In genomic region chr1:41362357-41362721, GRCh38 we compare ENCODE assay signal across 10 cellular contexts. TPM values are rescaled to one million over a fixed set of nuclear protein-coding genes. Genes with fewer than 3 reads are reported as not detected.
DNase-seq lines count a peak whose midpoint lies in the region; ATAC-seq, FAIRE-seq and TF ChIP-seq lines count a peak whose summit lies in the region.
"Had no signal": no experiment of that assay in that cellular context is flagged by ENCODE, and none has a peak within 500 bp of the region (broad histone marks: within the 10 kb centered on the region; RNA-seq: fewer than 3 reads in every experiment).

No MANE protein-coding gene starts in this region.

- DNase-seq in CD1c-positive myeloid dendritic cell (ENCODE audit: extremely low spot score) (peak; percentile 15), pancreas (peak in 2 of 6 donors; percentile 56 to 62), SKM-1 treated with dmso at 0.1 percent for 144 hours (lab: John Stamatoyannopoulos, UW; ENCODE audit: unreplicated experiment) (no peak)
- DNase-seq: NCI-H226 had no signal

- H3K36me3 ChIP-seq in HUES6 (ENCODE audit: control insufficient read depth, insufficient read depth, low read length): no peaks in the 10 kb centered on the region
- no peaks in the 10 kb centered on the region for H3K36me3 ChIP-seq in endocrine pancreas (ENCODE audit: control insufficient read depth, insufficient read depth, low read length)
- no peaks in the 10 kb centered on the region for H3K36me3 ChIP-seq in pancreas

- H3K9ac ChIP-seq in HUES6 (ENCODE audit: low read length) (no peak overlapping the region), endocrine pancreas (ENCODE audit: control insufficient read depth, insufficient read depth, low read length) (peak overlapping the region; percentile 30)

- FAIRE-seq in pancreas (lab: Jason Lieb, UNC): no peak
- FAIRE-seq: GM12891 had no signal

- peak overlapping the region; percentile 54 for H3K4me3 ChIP-seq in HUES6 (ENCODE audit: low read depth, low read length)
- no peak overlapping the region for H3K4me3 ChIP-seq in endocrine pancreas (ENCODE audit: control insufficient read depth, insufficient read depth, low read length)
- peak overlapping the region in 3 of 4 donors; percentile 59 to 71 (median 59) for H3K4me3 ChIP-seq in pancreas

- H3K4me1 ChIP-seq in HUES6 (ENCODE audit: control insufficient read depth, insufficient read depth, low read length) (peaks cover 59% of the 10 kb centered on the region), endocrine pancreas (ENCODE audit: control insufficient read depth, insufficient read depth, low read length) (no peaks in the 10 kb centered on the region), pancreas (peaks cover 0 to 5% (median 4%) of the 10 kb centered on the region in 3 donors)

- intact Hi-C loops in pancreas (cut with DNase I): no loop called here

- ATAC-seq in pancreas: no peak
- ATAC-seq in GM19467 (IDR thresholded peaks at IDR 0.05; ENCODE audit: unreplicated experiment): no peak
- ATAC-seq in HG03457 (IDR thresholded peaks at IDR 0.05; ENCODE audit: unreplicated experiment): no peak
- no peak for ATAC-seq in GM18861 (IDR thresholded peaks at IDR 0.05; ENCODE audit: unreplicated experiment)

- H3K27ac ChIP-seq in HUES6 (ENCODE audit: low read depth, low read length) (no peak overlapping the region), pancreas (no peak overlapping the region)

- TF ChIP-seq CTCF in pancreas (IDR thresholded peaks at IDR 0.05): no peak

- H3K9me3 ChIP-seq in HUES6 (ENCODE audit: control insufficient read depth, insufficient read depth, low read depth, low read length): no peaks in the 10 kb centered on the region
- H3K9me3 ChIP-seq in endocrine pancreas (ENCODE audit: control insufficient read depth, low read length): no peaks in the 10 kb centered on the region
- no peaks in the 10 kb centered on the region for H3K9me3 ChIP-seq in pancreas

- 19 to 23% methylated on average over 17 to 20 of the region's 20 CpGs for WGBS in pancreas, 2 donors

- H3K27me3 ChIP-seq in HUES6 (ENCODE audit: control insufficient read depth, insufficient read depth, low read length) (peaks cover 91% of the 10 kb centered on the region), endocrine pancreas (ENCODE audit: control insufficient read depth, insufficient read depth, low read length) (no peaks in the 10 kb centered on the region), pancreas (no peaks in the 10 kb centered on the region)

RNA-seq across cellular contexts. Expression of gene FOXO6, which starts 1.1 kb away (rescaled TPM):
- total RNA-seq in pancreas: 1 to 10 TPM in 4 of 6 donors, under 1 TPM in 2; 0.79 to 2.0 (median 1.2) TPM
- polyA plus RNA-seq in pancreas: 1 to 10 TPM; 1.1 to 1.8 TPM
